ENCODE assay signal across 8 cellular contexts in the genomic region with DNA sequence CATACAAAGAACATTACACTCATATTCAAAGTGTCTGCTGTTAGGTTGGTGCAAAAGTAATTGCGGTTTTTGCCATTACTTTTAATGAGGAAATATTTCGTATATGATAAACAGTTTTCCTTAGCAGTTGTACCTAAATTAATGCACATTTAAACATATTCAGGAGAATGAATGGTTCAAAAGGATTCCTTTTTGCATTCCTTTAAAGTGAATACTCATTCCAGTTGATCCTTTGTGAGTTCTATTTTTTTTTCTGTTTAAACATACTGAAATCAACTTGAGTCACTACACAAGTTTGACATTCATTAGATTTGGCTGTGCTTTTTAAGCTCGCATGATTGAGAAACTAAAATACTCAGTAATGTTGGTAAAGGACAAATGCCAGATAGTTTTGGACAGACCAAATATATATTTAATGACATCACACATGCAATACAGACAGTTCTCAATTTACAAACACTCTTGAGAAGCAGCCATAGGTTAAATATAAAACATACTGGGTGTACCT. TPM values are rescaled to one million over a fixed set of nuclear protein-coding genes. Genes with fewer than 3 reads are reported as not detected.
DNase-seq lines count a peak whose midpoint lies in the region; ATAC-seq, FAIRE-seq and TF ChIP-seq lines count a peak whose summit lies in the region.

No MANE protein-coding gene starts in this region.

- H3K23ac ChIP-seq in H1 (ENCODE audit: insufficient read length) = no peak overlapping the region

- no peak overlapping the region for H2BK15ac ChIP-seq in H1 (ENCODE audit: low read length)

- H3K4me3 ChIP-seq in H1 (ENCODE audit: extremely low read depth in 1 of 4, insufficient read depth in 2 of 4, low read depth in 3 of 4, low read length in 4 of 4) = peak overlapping the region in 1 of 4 experiments; percentile 45; a peak in 2 of 8 replicates
- no peak overlapping the region for H3K4me3 ChIP-seq in retinal pigment epithelial cell (ENCODE audit: low read length)

- POLR2A ChIA-PET in H1 (lab: Charles Lee; ENCODE audit: partially characterized antibody) = interaction anchor here (0.6 to 15.4 kb wide), 9 partner anchors 9 to 271 kb away, joined by 3 to 233 read pairs (median 5); a partner anchor contains a TSS

- TF ChIP-seq CTCF in H1 (IDR thresholded peaks at IDR 0.05; ENCODE audit: control extremely low read depth in 1 of 3, insufficient read depth in 1 of 3, low read depth in 1 of 3, low read length in 3 of 3) (no peak), retinal pigment epithelial cell (conservative IDR thresholded peaks at IDR 0.05; ENCODE audit: low read depth, low read length) (no peak)

- no peak overlapping the region for H2BK120ac ChIP-seq in H1 (replicated peaks; ENCODE audit: low read depth, low read length)

- no peaks in the 10 kb centered on the region for H3K27me3 ChIP-seq in H1 (replicated peaks in 1 of 4; ENCODE audit: control insufficient read depth in 3 of 4, extremely low read depth in 1 of 4, insufficient read depth in 3 of 4, low read length in 3 of 4)

- no peak for TF ChIP-seq RAD21 in H1 (IDR thresholded peaks at IDR 0.05 in 1 of 2, conservative IDR thresholded peaks at IDR 0.05 in 1 of 2; ENCODE audit: low read depth in 2 of 2, low read length in 2 of 2)

- H3K4me1 ChIP-seq in ES-I3 (ENCODE audit: insufficient read depth, low read length) (peaks cover 52% of the 10 kb centered on the region), H1 (replicated peaks in 1 of 4; ENCODE audit: control insufficient read depth in 3 of 4, insufficient read depth in 4 of 4, low read length in 3 of 4) (peaks cover 15 to 43% (median 27%) of the 10 kb centered on the region in 4 experiments)

- H3K18ac ChIP-seq in H1 (ENCODE audit: extremely low read depth, low read length) = no peak overlapping the region

- CTCF ChIA-PET in H1 (lab: Charles Lee; ENCODE audit: partially characterized antibody) = interaction anchor here (1.5 kb wide), 1 partner anchor 110 kb away, joined by 3 read pairs; no protein-coding TSS in a partner anchor

- no peak for TF ChIP-seq POLR2A in H1 (IDR thresholded peaks at IDR 0.05; ENCODE audit: control extremely low read depth in 1 of 2, low read depth in 2 of 2, low read length in 2 of 2)

- no peak overlapping the region for H3K27ac ChIP-seq in H1 (ENCODE audit: low read depth, low read length)

- H3K14ac ChIP-seq in H1 (ENCODE audit: insufficient read length) = no peak overlapping the region

- no peak overlapping the region for H2AFZ ChIP-seq in H1 (ENCODE audit: low read length)

- H3K4me2 ChIP-seq in H1 (ENCODE audit: insufficient read depth in 1 of 2, low read depth in 2 of 2, low read length in 2 of 2) = peak overlapping the region; percentile 12 to 52; a peak in 3 of 4 replicates

- peaks cover 3 to 29% of the 10 kb centered on the region in 2 experiments; a peak in 2 of 4 replicates for H3K79me2 ChIP-seq in H1 (ENCODE audit: control insufficient read depth in 1 of 2, insufficient read depth in 2 of 2, low read length in 2 of 2)

- H2BK12ac ChIP-seq in H1 (ENCODE audit: low read depth, low read length) = no peak overlapping the region

- H4K8ac ChIP-seq in H1 (ENCODE audit: extremely low read depth, insufficient read depth, low read length) = no peak overlapping the region

- no peak for ATAC-seq in HG03565 (IDR thresholded peaks at IDR 0.05; ENCODE audit: unreplicated experiment)

- H4K5ac ChIP-seq in H1 (ENCODE audit: insufficient read length, low read depth, low read length) = no peak overlapping the region

- no peaks in the 10 kb centered on the region for H3K36me3 ChIP-seq in ES-I3 (ENCODE audit: insufficient read depth, low read length)
- H3K36me3 ChIP-seq in H1 (ENCODE audit: control insufficient read depth in 2 of 4, insufficient read depth in 4 of 4, low read length in 3 of 4) = peaks cover 0 to 16% (median 3%) of the 10 kb centered on the region in 4 experiments; a peak in 4 of 8 replicates

- 29% methylated on average over 3 of the region's 3 CpGs; no CpG with 5 or more reads in 1 of the 2 experiments for WGBS in H1 (ENCODE audit: extremely low coverage in 1 of 2, insufficient coverage in 1 of 2, insufficient read length in 1 of 2, insufficient replicate concordance in 2 of 2, low coverage in 1 of 2, low lambda C conversion rate in 2 of 2, missing lambda C conversion rate in 1 of 2), 2 experiments

- H3K4ac ChIP-seq in H1 (replicated peaks; ENCODE audit: insufficient read length, low read depth, low read length) = no peak overlapping the region

- H2BK5ac ChIP-seq in H1 (ENCODE audit: low read depth, low read length) = no peak overlapping the region

- no peaks in the 10 kb centered on the region for H4K20me1 ChIP-seq in H1 (replicated peaks in 1 of 2; ENCODE audit: control insufficient read depth in 1 of 2, insufficient read depth in 2 of 2, low read length in 2 of 2)

- peak overlapping the region; percentile 39 for H4K91ac ChIP-seq in H1 (replicated peaks; ENCODE audit: insufficient read length, low read length)

- peak; percentile 78 for DNase-seq in NCI-H460 (ENCODE audit: extremely low read depth, low read depth)
- no peak for DNase-seq in H1 (ENCODE audit: low read depth in 1 of 2, low spot score in 2 of 2)
- DNase-seq in retinal pigment epithelial cell (ENCODE audit: low read depth) = peak; percentile 89
- no peak for DNase-seq in activated CD8-positive, alpha-beta memory T cell treated with anti-CD3 and anti-CD28 coated beads, Interleukin-2, amount 50 U/mL, for 48 hours
- no peak for DNase-seq in activated CD4-positive, CD25-positive, alpha-beta regulatory T cell treated with anti-CD3 and anti-CD28 coated beads, Interleukin-2, amount 50 U/mL, for 72 hours
- DNase-seq in frontal cortex (ENCODE audit: low spot score in 2 of 2) = no peak

- H3K56ac ChIP-seq in H1 (replicated peaks; ENCODE audit: insufficient read length, low read depth, low read length) = no peak overlapping the region

- no peak overlapping the region for H2BK20ac ChIP-seq in H1 (ENCODE audit: low read length)

- no peaks in the 10 kb centered on the region for H3K9me3 ChIP-seq in ES-I3 (ENCODE audit: control insufficient read depth, insufficient read depth, low read length)
- no peaks in the 10 kb centered on the region for H3K9me3 ChIP-seq in H1 (ENCODE audit: insufficient read depth in 2 of 2, low read depth in 1 of 2, low read length in 1 of 2)

- H3K23me2 ChIP-seq in H1 (ENCODE audit: low read depth, low read length) = peaks cover 5% of the 10 kb centered on the region; the same call in 1 of the 2 replicates

- H3K9ac ChIP-seq in ES-I3 (ENCODE audit: low read depth, low read length) (peak overlapping the region; percentile 16; the same call in 1 of the 2 replicates), H1 (replicated peaks in 1 of 4; ENCODE audit: extremely low read depth in 1 of 4, low read depth in 3 of 4, low read length in 3 of 4) (no peak overlapping the region)

- no peak for TF ChIP-seq EP300 in H1 (IDR thresholded peaks at IDR 0.05; ENCODE audit: borderline replicate concordance in 1 of 2, low read depth in 2 of 2, low read length in 2 of 2)

- H3K79me1 ChIP-seq in H1 (ENCODE audit: low read depth, low read length) = peaks cover 2% of the 10 kb centered on the region; the same call in 1 of the 2 replicates

- H2AK5ac ChIP-seq in H1 (ENCODE audit: low read depth, low read length) = no peak overlapping the region

- FAIRE-seq in H1 (lab: Jason Lieb, UNC) (no peak), frontal cortex (lab: Jason Lieb, UNC) (no peak)

TF ChIP-seq in H1, 55 proteins besides CTCF, POLR2A, EP300 and RAD21:
- TF ChIP-seq GABPA (IDR thresholded peaks at IDR 0.05; ENCODE audit: borderline replicate concordance, insufficient read depth, low read length) = no peak
- TF ChIP-seq SIRT6 (IDR thresholded peaks at IDR 0.05; ENCODE audit: low read length) = no peak
- TF ChIP-seq SP4 (IDR thresholded peaks at IDR 0.05; ENCODE audit: low read length) = no peak
- no peak for TF ChIP-seq KDM4A (IDR thresholded peaks at IDR 0.05; ENCODE audit: low read depth, low read length, severe bottlenecking)
- TF ChIP-seq SUZ12 (IDR thresholded peaks at IDR 0.05; ENCODE audit: low read length) = no peak
- TF ChIP-seq YY1 (IDR thresholded peaks at IDR 0.05; ENCODE audit: low read depth, low read length) = no peak
- TF ChIP-seq SP1 (IDR thresholded peaks at IDR 0.05; ENCODE audit: low read depth, low read length) = no peak

RNA-seq across cellular contexts. Expression of a gene that starts 13.8 kb away (rescaled TPM):
- 745 and 826 TPM in 2 replicates for total RNA-seq in NCI-H460 (2014; rRNA removed; shearing (Covaris generic))
- 432 and 698 TPM in 2 replicates for polyA plus RNA-seq in NCI-H460 (2014; cell fraction: nucleus; rRNA removed)
- total RNA-seq in H1 (2021; fragmentation: NEBNext Ultra II Directional; extraction: Animal tissue kit (Norgen Biotek cat#: 25700)) = 620 and 684 TPM in 2 replicates
- 163 and 245 TPM in 2 replicates for polyA plus RNA-seq in H1 (2011; rRNA removed)
- polyA plus RNA-seq in H1 (2011; cell fraction: cytosol; rRNA removed) = 172 TPM
- polyA plus RNA-seq in H1 (2011; cell fraction: nucleus; rRNA removed) = 187 TPM
- polyA plus RNA-seq in H1 (2012, experiment 1 of 2) = 133 to 299 TPM (median 236 TPM) in 4 replicates
- 17.4 TPM for polyA plus RNA-seq in H1 (2012, experiment 2 of 2)
- polyA plus RNA-seq in H1 (2013, experiment 1 of 2) = 830 TPM
- 877 TPM for polyA plus RNA-seq in H1 (2013, experiment 2 of 2)
- polyA minus RNA-seq in H1 (2011; rRNA and poly(A)+ RNA removed) = 313 and 345 TPM in 2 replicates
- 195 TPM for polyA minus RNA-seq in H1 (2011; cell fraction: cytosol; rRNA and poly(A)+ RNA removed)
- polyA minus RNA-seq in H1 (2011; cell fraction: nucleus; rRNA and poly(A)+ RNA removed) = 474 TPM
- 252 TPM for total RNA-seq in frontal cortex

Comparison
In these comparisons a context has a peak if more than half of its experiments do, and no peak if none do; other contexts are left out.
1. DNase-seq: peak in NCI-H460 (single experiment) and retinal pigment epithelial cell (single experiment); none in H1 (0 of 2), activated CD8-positive, alpha-beta memory T cell treated with anti-CD3 and anti-CD28 coated beads, Interleukin-2, amount 50 U/mL, for 48 hours (single experiment), activated CD4-positive, CD25-positive, alpha-beta regulatory T cell treated with anti-CD3 and anti-CD28 coated beads, Interleukin-2, amount 50 U/mL, for 72 hours (single experiment) and frontal cortex (0 of 2).